Comparison of ENCODE assay signal across 8 cellular contexts in genomic region chr4:185134176-185134869, GRCh38. TPM values are rescaled to one million over a fixed set of nuclear protein-coding genes. Genes with fewer than 3 reads are reported as not detected.
DNase-seq lines count a peak whose midpoint lies in the region; ATAC-seq and TF ChIP-seq lines count a peak whose summit lies in the region.

No MANE protein-coding gene starts in this region.

- intact Hi-C loops in breast epithelium (cut with DNase I; ENCODE audit: low total_unique reads) = no loop called here
- intact Hi-C loops in transverse colon (cut with DNase I; ENCODE audit: low total_unique reads) = loop anchor here (10.0 kb wide), 1 partner anchor 390 kb away; no protein-coding TSS in a partner anchor

- ATAC-seq in HG02870 (IDR thresholded peaks at IDR 0.05; ENCODE audit: unreplicated experiment) = peak; percentile 63

- H3K36me3 ChIP-seq in breast epithelium = no peaks in the 10 kb centered on the region
- H3K36me3 ChIP-seq in transverse colon = no peaks in the 10 kb centered on the region
- H3K36me3 ChIP-seq in MG63 = no peaks in the 10 kb centered on the region

- no peaks in the 10 kb centered on the region for H3K4me1 ChIP-seq in breast epithelium
- H3K4me1 ChIP-seq in transverse colon = no peaks in the 10 kb centered on the region

- TF ChIP-seq CTCF in 22Rv1 (IDR thresholded peaks at IDR 0.05) (peak; percentile 88), breast epithelium (IDR thresholded peaks at IDR 0.05) (peak; percentile 67 to 73 (median 71)), transverse colon (IDR thresholded peaks at IDR 0.05) (peak; percentile 70 to 84 (median 79))

- H3K9me3 ChIP-seq in breast epithelium (no peaks in the 10 kb centered on the region), transverse colon (no peaks in the 10 kb centered on the region), MG63 (no peaks in the 10 kb centered on the region)

- 33% methylated on average over 3 of the region's 3 CpGs for WGBS in transverse colon (ENCODE audit: low coverage in 1 of 2), 2 donors

- TF ChIP-seq POLR2A in breast epithelium (IDR thresholded peaks at IDR 0.05) (no peak), transverse colon (IDR thresholded peaks at IDR 0.05) (no peak)

- TF ChIP-seq EP300 in transverse colon (IDR thresholded peaks at IDR 0.05; ENCODE audit: low read depth) = no peak

- H3K4me3 ChIP-seq in breast epithelium (no peak overlapping the region), transverse colon (no peak overlapping the region), MG63 (no peak overlapping the region)

- DNase-seq in GM03348 (ENCODE audit: low spot score) (peak; percentile 75), NCI-H748 (lab: John Stamatoyannopoulos, UW; ENCODE audit: unreplicated experiment) (peak; percentile 45), breast epithelium (ENCODE audit: low spot score in 2 of 2) (no peak), kidney glomerular epithelial cell (lab: John Stamatoyannopoulos, UW) (peak; percentile 56), transverse colon (no peak), MG63 (no peak)

- H3K27ac ChIP-seq in 22Rv1 (no peak overlapping the region), breast epithelium (no peak overlapping the region), transverse colon (no peak overlapping the region)

- in situ Hi-C loops in transverse colon (cut with MboI; ENCODE audit: low pct_ligation_motif_present in 1 of 4, low pct_unique_long_range_greater_than_20kb in 1 of 4, low sequenced_read_pairs in 3 of 4) = loop anchor here in 3 of 4 donors (5.0 to 10.0 kb wide), 2 partner anchors 92 to 100 kb away; no protein-coding TSS in a partner anchor

- H3K27me3 ChIP-seq in breast epithelium = no peaks in the 10 kb centered on the region
- H3K27me3 ChIP-seq in transverse colon = peaks cover 15% of the 10 kb centered on the region
- no peaks in the 10 kb centered on the region for H3K27me3 ChIP-seq in MG63

RNA-seq across cellular contexts. Expression of gene SLC25A4, which starts 8.7 kb away (rescaled TPM):
- 10 to 100 TPM; 15.2 to 21.4 (median 19.3) TPM for total RNA-seq in breast epithelium
- total RNA-seq in transverse colon = 10 to 100 TPM; 20.9 to 57.6 (median 25.8) TPM
- 6.3 and 13.7 TPM in 2 replicates for total RNA-seq in MG63 (2014; rRNA removed; shearing (Covaris generic); ENCODE audit: low replicate concordance)

Comparison
In these comparisons a context has a peak if more than half of its experiments do, and no peak if none do; other contexts are left out.
1. DNase-seq: peak in GM03348 (single experiment), NCI-H748 (single experiment) and kidney glomerular epithelial cell (single experiment); none in breast epithelium (0 of 2), transverse colon (single experiment) and MG63 (single experiment).
2. Peak in every context shown above with its lines, with median percentiles within 50 percentile points of each other: CTCF ChIP-seq.